In the genomic region with DNA sequence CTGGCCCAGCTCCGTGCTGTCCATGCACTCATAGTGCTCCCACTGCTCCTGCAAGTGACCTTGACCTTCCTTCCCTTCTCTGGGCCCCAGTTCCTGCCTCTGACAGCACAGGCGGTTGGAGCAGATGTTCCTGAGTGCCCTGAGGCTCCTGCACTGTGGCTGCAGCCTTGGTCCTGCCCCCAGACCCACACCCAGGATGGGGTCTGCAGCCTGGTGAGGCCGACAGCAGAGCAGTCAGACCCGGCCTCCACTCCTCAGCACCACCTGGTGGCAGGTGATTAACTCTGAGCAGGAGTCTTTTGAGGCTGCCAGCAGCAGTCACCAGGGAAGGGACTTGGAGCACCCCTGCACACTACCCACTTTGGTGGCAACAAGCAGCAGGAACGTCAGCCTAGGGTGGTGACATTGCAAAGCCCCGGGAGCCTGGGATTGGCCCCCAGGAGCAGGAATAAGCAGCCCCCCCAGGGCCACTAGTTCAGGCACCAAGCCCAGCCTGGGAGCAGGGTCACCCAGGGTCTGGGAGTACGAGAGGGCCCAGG, we compare ENCODE assay signal across 8 cellular contexts.
A peak's percentile ranks its signal among the peaks of the same experiment; 100 is the strongest.
DNase-seq lines count a peak whose midpoint lies in the region; ATAC-seq and TF ChIP-seq lines count a peak whose summit lies in the region.

No MANE protein-coding gene starts in this region.

- H3K4me3 ChIP-seq in NT2/D1 (ENCODE audit: insufficient read length, low read depth) (no peak overlapping the region), kidney epithelial cell (ENCODE audit: low read depth, low read length) (no peak overlapping the region)

- H3K27me3 ChIP-seq in NT2/D1 (ENCODE audit: insufficient read depth, insufficient read length): peaks cover 54% of the 10 kb centered on the region
- peaks cover 72% of the 10 kb centered on the region for H3K27me3 ChIP-seq in kidney epithelial cell (ENCODE audit: control insufficient read depth, insufficient read depth, low read length)

- H3K9me3 ChIP-seq in NT2/D1 (ENCODE audit: insufficient read depth, low read length): no peaks in the 10 kb centered on the region

- peak; percentile 62 for DNase-seq in AG08395 (ENCODE audit: low spot score)
- peak; percentile 63 for DNase-seq in GM19238 (ENCODE audit: insufficient read length, low spot score)
- DNase-seq in NT2/D1 (ENCODE audit: low read depth, low spot score): no peak
- peak; percentile 74 for DNase-seq in astrocyte of the hippocampus (ENCODE audit: low read depth, low spot score)
- no peak for DNase-seq in kidney epithelial cell (ENCODE audit: low read depth)
- DNase-seq in superior temporal gyrus (ENCODE audit: extremely low spot score): peak; percentile 40

- no peaks in the 10 kb centered on the region for H3K36me3 ChIP-seq in NT2/D1 (ENCODE audit: insufficient read depth, insufficient read length, low read length)
- H3K36me3 ChIP-seq in kidney epithelial cell (ENCODE audit: control insufficient read depth, insufficient read depth, low read length): no peaks in the 10 kb centered on the region

- ATAC-seq in GM21515 (IDR thresholded peaks at IDR 0.05; ENCODE audit: unreplicated experiment): no peak
- no peak for ATAC-seq in HG02763 (IDR thresholded peaks at IDR 0.05; ENCODE audit: unreplicated experiment)

- peaks cover 22% of the 10 kb centered on the region for H3K4me1 ChIP-seq in NT2/D1 (ENCODE audit: insufficient read depth, insufficient read length)

- H3K9ac ChIP-seq in NT2/D1 (ENCODE audit: insufficient read length, low read depth): peak overlapping the region; percentile 27

- TF ChIP-seq CTCF in kidney epithelial cell (IDR thresholded peaks at IDR 0.05; ENCODE audit: insufficient read depth, low read length, poor library complexity, severe bottlenecking): peak; percentile 70

Comparison
In these comparisons a context has a peak if more than half of its experiments do, and no peak if none do; other contexts are left out.
1. DNase-seq: peak in AG08395 (single experiment), GM19238 (single experiment), astrocyte of the hippocampus (single experiment) and superior temporal gyrus (single experiment); none in NT2/D1 (single experiment) and kidney epithelial cell (single experiment).